ENCODE assay signal across 15 cellular contexts in the genomic region with DNA sequence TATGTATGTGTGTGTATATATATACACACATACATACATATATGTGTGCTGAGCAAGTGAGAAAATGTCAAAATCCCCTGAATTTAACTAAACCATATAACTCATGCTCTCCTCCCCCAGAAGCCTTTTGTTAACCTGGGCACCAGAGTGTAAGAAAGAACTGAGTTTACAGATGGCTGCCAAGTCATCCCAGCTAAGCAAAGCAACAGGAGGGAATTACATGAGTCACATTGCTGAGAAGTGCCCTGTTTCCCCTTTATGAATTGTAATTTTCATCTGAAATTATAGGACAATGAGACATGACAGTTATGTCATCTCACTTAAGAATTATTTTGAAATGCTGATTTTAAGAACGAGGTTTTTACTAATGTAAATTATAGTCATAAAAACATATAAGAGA. TPM values are rescaled to one million over a fixed set of nuclear protein-coding genes. Genes with fewer than 3 reads are reported as not detected.
"Had no signal": no experiment of that assay in that cellular context is flagged by ENCODE, and none has a peak within 500 bp of the region (broad histone marks: within the 10 kb centered on the region; RNA-seq: fewer than 3 reads in every experiment).

No MANE protein-coding gene starts in this region.

- H3K4me3 ChIP-seq: colonic mucosa, ovary had no signal

- H3K9me3 ChIP-seq: colonic mucosa, ovary had no signal

- H3K27me3 Mint-ChIP-seq: activated naive CD4-positive, alpha-beta T cell treated with anti-CD3 and anti-CD28 coated beads, Interleukin-2, amount 10 ng/mL, durations not matched to agents 7 days and 5 days; naive B cell; T-cell had no signal

- H3K4me1 ChIP-seq: colonic mucosa had no signal

- H3K36me3 Mint-ChIP-seq: activated naive CD4-positive, alpha-beta T cell treated with anti-CD3 and anti-CD28 coated beads, Interleukin-2, amount 10 ng/mL, durations not matched to agents 7 days and 5 days; naive B cell; stimulated activated effector memory CD8-positive, alpha-beta T cell treated with anti-CD3 and anti-CD28 coated beads, Interleukin-12 subunit alpha, Interleukin-12 subunit beta, amount 100 ng/mL, for 72 hours; T-cell had no signal

- DNase-seq: activated CD4-positive, alpha-beta T cell treated with anti-CD3 and anti-CD28 coated beads, Interleukin-2, amount 50 U/mL, for 1 hour; activated CD8-positive, alpha-beta memory T cell treated with anti-CD3 and anti-CD28 coated beads for 24 hours; activated naive CD4-positive, alpha-beta T cell treated with anti-CD3 and anti-CD28 coated beads, Interleukin-2, amount 10 ng/mL, durations not matched to agents 7 days and 5 days; caudate nucleus; colonic mucosa; islet precursor cell; naive B cell; ovary; stimulated activated CD4-positive, alpha-beta T cell treated with anti-CD3 and anti-CD28 coated beads, Interleukin-12 subunit alpha, Interleukin-12 subunit beta, amount 100 ng/mL, for 4 hours; stimulated activated CD4-positive, alpha-beta T cell treated with anti-CD3 and anti-CD28 coated beads, Interleukin-2, amount 100 ng/mL, for 24 hours; T-cell; T-helper 9 cell had no signal

- H3K4me3 Mint-ChIP-seq: activated naive CD4-positive, alpha-beta T cell treated with anti-CD3 and anti-CD28 coated beads, Interleukin-2, amount 10 ng/mL, durations not matched to agents 7 days and 5 days; naive B cell; stimulated activated effector memory CD8-positive, alpha-beta T cell treated with anti-CD3 and anti-CD28 coated beads, Interleukin-12 subunit alpha, Interleukin-12 subunit beta, amount 100 ng/mL, for 72 hours; T-cell had no signal

- ATAC-seq: left lobe of liver; stimulated activated effector memory CD8-positive, alpha-beta T cell treated with anti-CD3 and anti-CD28 coated beads, Interleukin-12 subunit alpha, Interleukin-12 subunit beta, amount 100 ng/mL, for 72 hours; T-cell had no signal

- H3K27ac Mint-ChIP-seq: activated naive CD4-positive, alpha-beta T cell treated with anti-CD3 and anti-CD28 coated beads, Interleukin-2, amount 10 ng/mL, durations not matched to agents 7 days and 5 days; naive B cell; stimulated activated effector memory CD8-positive, alpha-beta T cell treated with anti-CD3 and anti-CD28 coated beads, Interleukin-12 subunit alpha, Interleukin-12 subunit beta, amount 100 ng/mL, for 72 hours; T-cell had no signal

- H3K27me3 ChIP-seq: colonic mucosa, ovary had no signal

- H3K9me3 Mint-ChIP-seq: activated naive CD4-positive, alpha-beta T cell treated with anti-CD3 and anti-CD28 coated beads, Interleukin-2, amount 10 ng/mL, durations not matched to agents 7 days and 5 days had no signal

- H3K27ac ChIP-seq: colonic mucosa, ovary had no signal

- H3K4me1 Mint-ChIP-seq: activated naive CD4-positive, alpha-beta T cell treated with anti-CD3 and anti-CD28 coated beads, Interleukin-2, amount 10 ng/mL, durations not matched to agents 7 days and 5 days; naive B cell; stimulated activated effector memory CD8-positive, alpha-beta T cell treated with anti-CD3 and anti-CD28 coated beads, Interleukin-12 subunit alpha, Interleukin-12 subunit beta, amount 100 ng/mL, for 72 hours; T-cell had no signal

- H3K36me3 ChIP-seq: colonic mucosa had no signal

RNA-seq across cellular contexts. Expression of gene SCN7A, which starts 29.9 kb away (rescaled TPM):
- total RNA-seq: lung microvascular endothelial cell had no signal
